Comparison of ENCODE assay signal across 9 cellular contexts in genomic region chr17:1640329-1641064, GRCh38. TPM values are rescaled to one million over a fixed set of nuclear protein-coding genes. Genes with fewer than 3 reads are reported as not detected.
DNase-seq lines count a peak whose midpoint lies in the region; ATAC-seq and TF ChIP-seq lines count a peak whose summit lies in the region.
"Had no signal": no experiment of that assay in that cellular context is flagged by ENCODE, and none has a peak within 500 bp of the region (broad histone marks: within the 10 kb centered on the region; RNA-seq: fewer than 3 reads in every experiment).

No MANE protein-coding gene starts in this region.

- peak; percentile 17 for DNase-seq in NCI-H1092 (lab: John Stamatoyannopoulos, UW)
- DNase-seq in NCI-H1092 treated with DMSO at 0.1 percent for 48 hours (lab: John Stamatoyannopoulos, UW) = no peak
- DNase-seq in endothelial cell (ENCODE audit: low spot score) = no peak
- DNase-seq in posterior cingulate gyrus = peak in 8 of 10 donors; percentile 27 to 94 (median 62)
- no peak for DNase-seq in activated naive CD4-positive, alpha-beta T cell treated with Interleukin-2 at 50 U/mL for 16 hours
- DNase-seq: activated naive CD4-positive, alpha-beta T cell treated with anti-CD3 and anti-CD28 coated beads, Interleukin-2, amount 50 U/mL, for 16 hours; NCI-H1417 treated with DMSO at 0.1 percent for 48 hours; NCI-H69 had no signal

- H3K9me3 Mint-ChIP-seq in endothelial cell (ENCODE audit: unreplicated experiment) = no peaks in the 10 kb centered on the region

- peaks cover 40% of the 10 kb centered on the region for H3K36me3 Mint-ChIP-seq in endothelial cell (ENCODE audit: low read depth, unreplicated experiment)

- H3K4me3 Mint-ChIP-seq in endothelial cell (ENCODE audit: unreplicated experiment) = peak overlapping the region; percentile 80

- peak overlapping the region; percentile 61 for H3K27ac Mint-ChIP-seq in endothelial cell (ENCODE audit: unreplicated experiment)

- H3K27me3 Mint-ChIP-seq in endothelial cell (ENCODE audit: unreplicated experiment) = peaks cover 30% of the 10 kb centered on the region

- no peak for TF ChIP-seq CTCF in endothelial cell (IDR thresholded peaks at IDR 0.05; ENCODE audit: unreplicated experiment)

- intact Hi-C loops in posterior cingulate gyrus (cut with DNase I) = no loop called here

- ATAC-seq in GM18858 (IDR thresholded peaks at IDR 0.05; ENCODE audit: unreplicated experiment) = no peak

- H3K4me1 Mint-ChIP-seq in endothelial cell (ENCODE audit: unreplicated experiment) = peaks cover 31% of the 10 kb centered on the region

RNA-seq across cellular contexts. Expression of gene SCARF1, which starts 5.0 kb away (rescaled TPM):
- 289 TPM for total RNA-seq in endothelial cell (ENCODE audit: unreplicated experiment)

RNA-seq across cellular contexts. Expression of gene RILP, which starts 9.2 kb away (rescaled TPM):
- total RNA-seq in endothelial cell (ENCODE audit: unreplicated experiment) = 14.2 TPM

RNA-seq across cellular contexts. Expression of gene SLC43A2, which starts 11.9 kb away (rescaled TPM):
- 71.4 TPM for total RNA-seq in endothelial cell (ENCODE audit: unreplicated experiment)

RNA-seq across cellular contexts. Expression of gene PRPF8, which starts 44.2 kb away (rescaled TPM):
- total RNA-seq in endothelial cell (ENCODE audit: unreplicated experiment) = 295 TPM

Comparison
In these comparisons a context has a peak if more than half of its experiments do, and no peak if none do; other contexts are left out.
1. DNase-seq: peak in NCI-H1092 (single experiment) and posterior cingulate gyrus (8 of 10); none in NCI-H1092 treated with DMSO at 0.1 percent for 48 hours (single experiment), endothelial cell (single experiment) and activated naive CD4-positive, alpha-beta T cell treated with Interleukin-2 at 50 U/mL for 16 hours (single experiment).